ENCODE assay signal across 3 cellular contexts in the genomic region with DNA sequence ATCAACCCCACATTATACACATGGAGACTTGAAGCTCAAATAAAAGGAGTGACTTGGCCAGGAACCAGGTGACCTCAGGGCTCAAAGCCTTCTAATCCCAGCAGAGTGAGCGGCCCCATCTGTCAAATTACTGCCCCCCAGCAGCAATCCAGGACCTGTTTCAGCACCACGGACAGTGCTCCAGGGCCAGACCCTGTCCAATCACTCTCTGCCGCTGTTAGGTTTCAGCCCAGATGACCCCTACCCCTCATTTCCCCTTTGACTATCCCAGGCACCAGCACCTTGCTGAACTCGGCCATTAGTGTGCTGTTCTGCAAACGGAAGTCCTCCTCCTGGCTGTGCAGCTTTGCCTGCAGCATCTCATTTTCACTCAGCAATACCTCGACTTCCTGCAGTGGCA.
A peak's percentile ranks its signal among the peaks of the same experiment; 100 is the strongest.
TF ChIP-seq lines count a peak whose summit lies in the region.

No MANE protein-coding gene starts in this region.

TF ChIP-seq in SK-N-SH, 30 proteins besides CTCF, POLR2A, EP300 and RAD21:
- TF ChIP-seq USF1 (IDR thresholded peaks at IDR 0.05; ENCODE audit: borderline replicate concordance, low read depth) (no peak), REST (IDR thresholded peaks at IDR 0.05; ENCODE audit: low read depth, low read length) (peak; percentile 94)

TF ChIP-seq in SK-N-SH treated with all-trans-retinoic acid at 6 μM for 48 hours, 23 proteins besides CTCF, POLR2A, EP300 and RAD21:
- TF ChIP-seq ARNTL (CRISPR knock-in tag; IDR thresholded peaks at IDR 0.05; ENCODE audit: borderline replicate concordance, low read depth) (no peak), TCF4 (CRISPR knock-in tag; IDR thresholded peaks at IDR 0.05; ENCODE audit: borderline replicate concordance) (no peak), RARB (CRISPR knock-in tag; IDR thresholded peaks at IDR 0.05) (no peak), ZC3H10 (CRISPR knock-in tag; IDR thresholded peaks at IDR 0.05) (no peak), CSDC2 (CRISPR knock-in tag; IDR thresholded peaks at IDR 0.05) (no peak), ISL1 (CRISPR knock-in tag; IDR thresholded peaks at IDR 0.05) (no peak), GLIS3 (CRISPR knock-in tag; IDR thresholded peaks at IDR 0.05) (no peak), CREB5 (CRISPR knock-in tag; IDR thresholded peaks at IDR 0.05; ENCODE audit: low read depth) (no peak), ZNF70 (CRISPR knock-in tag; IDR thresholded peaks at IDR 0.05) (no peak)
- TF ChIP-seq, protein P1, sequence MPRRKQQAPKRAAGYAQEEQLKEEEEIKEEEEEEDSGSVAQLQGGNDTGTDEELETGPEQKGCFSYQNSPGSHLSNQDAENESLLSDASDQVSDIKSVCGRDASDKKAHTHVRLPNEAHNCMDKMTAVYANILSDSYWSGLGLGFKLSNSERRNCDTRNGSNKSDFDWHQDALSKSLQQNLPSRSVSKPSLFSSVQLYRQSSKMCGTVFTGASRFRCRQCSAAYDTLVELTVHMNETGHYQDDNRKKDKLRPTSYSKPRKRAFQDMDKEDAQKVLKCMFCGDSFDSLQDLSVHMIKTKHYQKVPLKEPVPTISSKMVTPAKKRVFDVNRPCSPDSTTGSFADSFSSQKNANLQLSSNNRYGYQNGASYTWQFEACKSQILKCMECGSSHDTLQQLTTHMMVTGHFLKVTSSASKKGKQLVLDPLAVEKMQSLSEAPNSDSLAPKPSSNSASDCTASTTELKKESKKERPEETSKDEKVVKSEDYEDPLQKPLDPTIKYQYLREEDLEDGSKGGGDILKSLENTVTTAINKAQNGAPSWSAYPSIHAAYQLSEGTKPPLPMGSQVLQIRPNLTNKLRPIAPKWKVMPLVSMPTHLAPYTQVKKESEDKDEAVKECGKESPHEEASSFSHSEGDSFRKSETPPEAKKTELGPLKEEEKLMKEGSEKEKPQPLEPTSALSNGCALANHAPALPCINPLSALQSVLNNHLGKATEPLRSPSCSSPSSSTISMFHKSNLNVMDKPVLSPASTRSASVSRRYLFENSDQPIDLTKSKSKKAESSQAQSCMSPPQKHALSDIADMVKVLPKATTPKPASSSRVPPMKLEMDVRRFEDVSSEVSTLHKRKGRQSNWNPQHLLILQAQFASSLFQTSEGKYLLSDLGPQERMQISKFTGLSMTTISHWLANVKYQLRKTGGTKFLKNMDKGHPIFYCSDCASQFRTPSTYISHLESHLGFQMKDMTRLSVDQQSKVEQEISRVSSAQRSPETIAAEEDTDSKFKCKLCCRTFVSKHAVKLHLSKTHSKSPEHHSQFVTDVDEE (CRISPR knock-in tag; IDR thresholded peaks at IDR 0.05), result no peak

TF ChIP-seq in WTC11, 78 proteins besides CTCF, POLR2A, EP300 and RAD21:
- no peak for TF ChIP-seq OVOL2 (CRISPR knock-in tag; IDR thresholded peaks at IDR 0.05; ENCODE audit: borderline replicate concordance)
- TF ChIP-seq KAT7 (CRISPR knock-in tag; IDR thresholded peaks at IDR 0.05; ENCODE audit: borderline replicate concordance), result no peak
- TF ChIP-seq ZNF232 (CRISPR knock-in tag; IDR thresholded peaks at IDR 0.05), result no peak
- no peak for TF ChIP-seq FOXP4 (CRISPR knock-in tag; IDR thresholded peaks at IDR 0.05)
- no peak for TF ChIP-seq IRF1 (CRISPR knock-in tag; IDR thresholded peaks at IDR 0.05)
- TF ChIP-seq E2F1 (CRISPR knock-in tag; IDR thresholded peaks at IDR 0.05), result no peak
- TF ChIP-seq, protein P2, sequence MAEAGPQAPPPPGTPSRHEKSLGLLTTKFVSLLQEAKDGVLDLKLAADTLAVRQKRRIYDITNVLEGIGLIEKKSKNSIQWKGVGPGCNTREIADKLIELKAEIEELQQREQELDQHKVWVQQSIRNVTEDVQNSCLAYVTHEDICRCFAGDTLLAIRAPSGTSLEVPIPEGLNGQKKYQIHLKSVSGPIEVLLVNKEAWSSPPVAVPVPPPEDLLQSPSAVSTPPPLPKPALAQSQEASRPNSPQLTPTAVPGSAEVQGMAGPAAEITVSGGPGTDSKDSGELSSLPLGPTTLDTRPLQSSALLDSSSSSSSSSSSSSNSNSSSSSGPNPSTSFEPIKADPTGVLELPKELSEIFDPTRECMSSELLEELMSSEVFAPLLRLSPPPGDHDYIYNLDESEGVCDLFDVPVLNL (CRISPR knock-in tag; IDR thresholded peaks at IDR 0.05; ENCODE audit: borderline replicate concordance, low read depth), result no peak
- no peak for TF ChIP-seq TEAD1 (CRISPR knock-in tag; IDR thresholded peaks at IDR 0.05)
- no peak for TF ChIP-seq MXD4 (CRISPR knock-in tag; IDR thresholded peaks at IDR 0.05; ENCODE audit: borderline replicate concordance)
- no peak for TF ChIP-seq GABPB1 (CRISPR knock-in tag; IDR thresholded peaks at IDR 0.05)
- no peak for TF ChIP-seq ATF6 (CRISPR knock-in tag; IDR thresholded peaks at IDR 0.05)
- TF ChIP-seq, protein P3, sequence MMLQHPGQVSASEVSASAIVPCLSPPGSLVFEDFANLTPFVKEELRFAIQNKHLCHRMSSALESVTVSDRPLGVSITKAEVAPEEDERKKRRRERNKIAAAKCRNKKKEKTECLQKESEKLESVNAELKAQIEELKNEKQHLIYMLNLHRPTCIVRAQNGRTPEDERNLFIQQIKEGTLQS (CRISPR knock-in tag; conservative IDR thresholded peaks at IDR 0.05), result no peak
- TF ChIP-seq EMX1 (CRISPR knock-in tag; IDR thresholded peaks at IDR 0.05), result no peak
- no peak for TF ChIP-seq ZNF219 (CRISPR knock-in tag; IDR thresholded peaks at IDR 0.05; ENCODE audit: borderline replicate concordance)
- TF ChIP-seq ZNF416 (CRISPR knock-in tag; IDR thresholded peaks at IDR 0.05), result no peak
- no peak for TF ChIP-seq GRHL2 (CRISPR knock-in tag; IDR thresholded peaks at IDR 0.05; ENCODE audit: insufficient replicate concordance, severe bottlenecking)
- TF ChIP-seq ZSCAN18 (CRISPR knock-in tag; IDR thresholded peaks at IDR 0.05), result no peak
